Comparison of ENCODE assay signal across 1 cellular context in genomic region chr11:90722552-90723190, GRCh38.
TF ChIP-seq lines count a peak whose summit lies in the region.

No MANE protein-coding gene starts in this region.

TF ChIP-seq in HepG2, 621 proteins besides CTCF, POLR2A, EP300 and RAD21 (continued from another document):
- TF ChIP-seq AHDC1 (CRISPR knock-in tag; IDR thresholded peaks at IDR 0.05; ENCODE audit: borderline replicate concordance) (peak; percentile 43; the same call in 1 of the 2 replicates), ATF2 (CRISPR knock-in tag; IDR thresholded peaks at IDR 0.05) (0 out of 2 replicates have a peak, but pooled peaks have one; percentile 42), MEIS2 (CRISPR knock-in tag; IDR thresholded peaks at IDR 0.05) (no peak), ARID5B (CRISPR knock-in tag; IDR thresholded peaks at IDR 0.05) (peak; percentile 50), SOX6 (IDR thresholded peaks at IDR 0.05) (no peak), SOX6 (CRISPR knock-in tag; IDR thresholded peaks at IDR 0.05) (peak; percentile 72), PAXIP1 (CRISPR knock-in tag; conservative IDR thresholded peaks at IDR 0.05) (peak; percentile 46; the same call in 1 of the 2 replicates), SRF (IDR thresholded peaks at IDR 0.05; ENCODE audit: low read depth, low read length) (peak; percentile 83), MAFF (IDR thresholded peaks at IDR 0.05; ENCODE audit: low read depth, low read length) (peak; percentile 66), ZNF609 (CRISPR knock-in tag; IDR thresholded peaks at IDR 0.05; ENCODE audit: borderline replicate concordance) (peak; percentile 33; the same call in 1 of the 2 replicates), FOXA3 (CRISPR knock-in tag; IDR thresholded peaks at IDR 0.05) (peak; percentile 32; the same call in 1 of the 2 replicates), LCORL (IDR thresholded peaks at IDR 0.05) (0 out of 2 replicates have a peak, but pooled peaks have one; percentile 26), LCORL (CRISPR knock-in tag; IDR thresholded peaks at IDR 0.05) (no peak), USF2 (IDR thresholded peaks at IDR 0.05; ENCODE audit: low read depth, low read length) (no peak), USF2 (CRISPR knock-in tag; IDR thresholded peaks at IDR 0.05; ENCODE audit: borderline replicate concordance) (peak; percentile 70; the same call in 1 of the 2 replicates), GATAD2A (CRISPR knock-in tag; IDR thresholded peaks at IDR 0.05) (0 out of 2 replicates have a peak, but pooled peaks have one; percentile 13), RARA (CRISPR knock-in tag; IDR thresholded peaks at IDR 0.05) (0 out of 2 replicates have a peak, but pooled peaks have one; percentile 13), NKX3-1 (CRISPR knock-in tag; IDR thresholded peaks at IDR 0.05) (no peak), POGZ (CRISPR knock-in tag; IDR thresholded peaks at IDR 0.05) (peak; percentile 71), ZBED4 (CRISPR knock-in tag; IDR thresholded peaks at IDR 0.05; ENCODE audit: borderline replicate concordance) (no peak), CEBPG (CRISPR knock-in tag; IDR thresholded peaks at IDR 0.05) (peak; percentile 53), NFKBIZ (CRISPR knock-in tag; IDR thresholded peaks at IDR 0.05) (no peak), MAFK (conservative IDR thresholded peaks at IDR 0.05 in 1 of 2, IDR thresholded peaks at IDR 0.05 in 1 of 2; ENCODE audit: low read length in 2 of 2) (peak; percentile 64 to 68), ELF3 (CRISPR knock-in tag; IDR thresholded peaks at IDR 0.05) (0 out of 2 replicates have a peak, but pooled peaks have one; percentile 23), TEAD2 (CRISPR knock-in tag; IDR thresholded peaks at IDR 0.05) (no peak), SAP130 (CRISPR knock-in tag; IDR thresholded peaks at IDR 0.05; ENCODE audit: low read depth) (peak; percentile 21; the same call in 1 of the 2 replicates)
